25 cellular contexts compared by ENCODE assay signal in genomic region chr6:27742833-27743573, GRCh38.
"Had no signal": no experiment of that assay in that cellular context is flagged by ENCODE, and none has a peak within 500 bp of the region (broad histone marks: within the 10 kb centered on the region; RNA-seq: fewer than 3 reads in every experiment).

No MANE protein-coding gene starts in this region.

- FAIRE-seq: endothelial cell of umbilical vein, pancreas, TTC549 had no signal

- H3K27me3 ChIP-seq: colonic mucosa had no signal

- H3K36me3 Mint-ChIP-seq: natural killer cell had no signal

- H3K9me3 Mint-ChIP-seq: activated naive CD8-positive, alpha-beta T cell treated with anti-CD3 and anti-CD28 coated beads for 36 hours; effector memory CD8-positive, alpha-beta T cell; natural killer cell; stimulated activated naive CD8-positive, alpha-beta T cell treated with anti-CD3 and anti-CD28 coated beads, Interleukin-15, amount 100 ng/mL, for 72 hours had no signal

- H3K4me3 ChIP-seq: breast epithelium, colonic mucosa, dorsolateral prefrontal cortex, left lung, pancreas, psoas muscle, tibial artery had no signal

- H3K27ac ChIP-seq: breast epithelium, colonic mucosa, dorsolateral prefrontal cortex, left lung, pancreas, psoas muscle, tibial artery had no signal

- H3K9me3 ChIP-seq: breast epithelium, colonic mucosa, left lung, pancreas, psoas muscle, tibial artery had no signal

- ATAC-seq: effector memory CD8-positive, alpha-beta T cell; esophagus mucosa; left lung; natural killer cell; pancreas; psoas muscle; right cardiac atrium; stimulated activated naive CD8-positive, alpha-beta T cell treated with anti-CD3 and anti-CD28 coated beads, Interleukin-15, amount 100 ng/mL, for 72 hours had no signal

- H3K4me3 Mint-ChIP-seq: activated naive CD8-positive, alpha-beta T cell treated with anti-CD3 and anti-CD28 coated beads for 36 hours; effector memory CD8-positive, alpha-beta T cell; natural killer cell; stimulated activated naive CD8-positive, alpha-beta T cell treated with anti-CD3 and anti-CD28 coated beads, Interleukin-15, amount 100 ng/mL, for 72 hours had no signal

- H3K27ac Mint-ChIP-seq: activated naive CD8-positive, alpha-beta T cell treated with anti-CD3 and anti-CD28 coated beads for 36 hours; effector memory CD8-positive, alpha-beta T cell; natural killer cell; stimulated activated naive CD8-positive, alpha-beta T cell treated with anti-CD3 and anti-CD28 coated beads, Interleukin-15, amount 100 ng/mL, for 72 hours had no signal

- H3K4me1 ChIP-seq: breast epithelium, colonic mucosa, left lung, pancreas, psoas muscle, tibial artery had no signal

- H3K36me3 ChIP-seq: breast epithelium, colonic mucosa, left lung, pancreas, tibial artery had no signal

- DNase-seq: activated CD4-positive, alpha-beta T cell treated with anti-CD3 and anti-CD28 coated beads for 1 hour; activated CD4-positive, alpha-beta T cell treated with anti-CD3 and anti-CD28 coated beads, Interleukin-2, amount 50 U/mL, for 4 hours; activated CD8-positive, alpha-beta memory T cell treated with anti-CD3 and anti-CD28 coated beads for 24 hours; activated naive CD4-positive, alpha-beta T cell treated with Interleukin-2 at 50 U/mL for 16 hours; activated naive CD8-positive, alpha-beta T cell treated with anti-CD3 and anti-CD28 coated beads for 36 hours; activated T-cell treated with anti-CD3 and anti-CD28 coated beads, Interleukin-2, amount 50 U/mL, for 48 hours; colonic mucosa; dorsolateral prefrontal cortex; effector memory CD8-positive, alpha-beta T cell; foreskin melanocyte; hippocampal formation; kidney glomerular epithelial cell; left lung; midbrain; natural killer cell; pancreas; psoas muscle; right cardiac atrium; stimulated activated CD4-positive, alpha-beta T cell treated with anti-CD3 and anti-CD28 coated beads, Interleukin-12 subunit alpha, Interleukin-12 subunit beta, amount 100 ng/mL, for 4 hours; stimulated activated naive CD8-positive, alpha-beta T cell treated with anti-CD3 and anti-CD28 coated beads, Interleukin-15, amount 100 ng/mL, for 72 hours; tibial artery had no signal
